ENCODE assay signal across 8 cellular contexts in genomic region chr21:45551316-45551715, GRCh38. TPM values are rescaled to one million over a fixed set of nuclear protein-coding genes. Genes with fewer than 3 reads are reported as not detected.
DNase-seq lines count a peak whose midpoint lies in the region; ATAC-seq and TF ChIP-seq lines count a peak whose summit lies in the region.

No MANE protein-coding gene starts in this region.

- peak overlapping the region; percentile 18; the same call in 1 of the 2 replicates for H3K9ac ChIP-seq in PC-3 (ENCODE audit: low read length)

- H3K27ac ChIP-seq in PC-3 (ENCODE audit: low read length), result peak overlapping the region; percentile 56
- H3K27ac ChIP-seq in osteoblast (ENCODE audit: low read depth, low read length), result no peak overlapping the region

- POLR2A ChIA-PET in PC-3 (lab: Charles Lee; ENCODE audit: unreplicated experiment), result no interaction called here

- H4K20me1 ChIP-seq in PC-3 (ENCODE audit: low read length) (no peaks in the 10 kb centered on the region), osteoblast (ENCODE audit: insufficient read depth, low read length) (no peaks in the 10 kb centered on the region)

- H3K27me3 Mint-ChIP-seq in chondrocyte (ENCODE audit: low read depth), result peaks cover 2% of the 10 kb centered on the region

- no TSS peak for BruUV-seq in PC-3 (replicated peaks; lab: Mats Ljungman, UMichigan)

- peak overlapping the region; percentile 38 for H3K4me2 ChIP-seq in PC-3 (ENCODE audit: low read length)
- no peak overlapping the region for H3K4me2 ChIP-seq in osteoblast (ENCODE audit: insufficient read depth, low read length)

- no peaks in the 10 kb centered on the region for H3K36me3 ChIP-seq in PC-3 (ENCODE audit: low read depth, low read length)
- no peaks in the 10 kb centered on the region for H3K36me3 ChIP-seq in osteoblast (ENCODE audit: insufficient read depth, low read length)

- no peaks in the 10 kb centered on the region for H3K9me3 ChIP-seq in PC-3 (ENCODE audit: low read length)
- H3K9me3 ChIP-seq in osteoblast (ENCODE audit: low read depth, low read length), result no peaks in the 10 kb centered on the region

- CTCF ChIA-PET in PC-3 (lab: Charles Lee), result no interaction called here

- DNase-seq in GM04504 (ENCODE audit: low read depth) (peak; percentile 52), PC-3 (peak; percentile 88), chondrocyte (ENCODE audit: low spot score) (no peak), osteoblast (ENCODE audit: insufficient read length, low spot score, missing footprints) (peak; percentile 95), NCI-H128 (lab: John Stamatoyannopoulos, UW; ENCODE audit: unreplicated experiment) (no peak)

- intact Hi-C loops in PC-3 (cut with micrococcal nuclease), result no loop called here

- H3K27me3 ChIP-seq in PC-3 (ENCODE audit: low read length) (no peaks in the 10 kb centered on the region), osteoblast (ENCODE audit: insufficient read depth, low read length) (no peaks in the 10 kb centered on the region)

- H3K4me1 ChIP-seq in PC-3 (ENCODE audit: insufficient read depth, low read length) (peaks cover 14% of the 10 kb centered on the region), osteoblast (ENCODE audit: insufficient read depth, low read length) (peaks cover 3% of the 10 kb centered on the region)

- H3K4me3 Mint-ChIP-seq in chondrocyte (ENCODE audit: unreplicated experiment), result no peak overlapping the region

- 0 out of 2 replicates have a peak overlapping the region, but pooled peaks have one; percentile 19 for H2AFZ ChIP-seq in PC-3 (ENCODE audit: low read length)
- no peak overlapping the region for H2AFZ ChIP-seq in osteoblast (ENCODE audit: low read length)

- no peaks in the 10 kb centered on the region for H3K9me2 ChIP-seq in PC-3 (replicated peaks; ENCODE audit: low read length)

- no peak for TF ChIP-seq CTCF in PC-3 (conservative IDR thresholded peaks at IDR 0.05; ENCODE audit: low read depth, low read length)
- no peak for TF ChIP-seq CTCF in chondrocyte (IDR thresholded peaks at IDR 0.05)
- TF ChIP-seq CTCF in osteoblast (IDR thresholded peaks at IDR 0.05; ENCODE audit: extremely low read depth, low read depth, low read length), result no peak

- no peaks in the 10 kb centered on the region for H3K9me3 Mint-ChIP-seq in chondrocyte (ENCODE audit: low read depth)

- H3K4me1 Mint-ChIP-seq in chondrocyte (ENCODE audit: low read depth), result peaks cover 9% of the 10 kb centered on the region

- H3K4me3 ChIP-seq in PC-3 (ENCODE audit: low read length), result no peak overlapping the region
- H3K4me3 ChIP-seq in osteoblast (ENCODE audit: insufficient read depth, low read length), result no peak overlapping the region

- peaks cover 4% of the 10 kb centered on the region for H3F3A ChIP-seq in PC-3 (ENCODE audit: low read length, unreplicated experiment)

- H3K79me2 ChIP-seq in PC-3 (ENCODE audit: low read length) (no peaks in the 10 kb centered on the region), osteoblast (ENCODE audit: insufficient read depth, low read length) (no peaks in the 10 kb centered on the region)

- H3K36me3 Mint-ChIP-seq in chondrocyte (ENCODE audit: low read depth), result no peaks in the 10 kb centered on the region

- ATAC-seq in PC-3, result peak; percentile 57
- no peak for ATAC-seq in GM19463 (IDR thresholded peaks at IDR 0.05; ENCODE audit: unreplicated experiment)
- no peak for ATAC-seq in GM19455 (IDR thresholded peaks at IDR 0.05; ENCODE audit: unreplicated experiment)
- no peak for ATAC-seq in GM18858 (IDR thresholded peaks at IDR 0.05; ENCODE audit: unreplicated experiment)

- H3K27ac Mint-ChIP-seq in chondrocyte (ENCODE audit: unreplicated experiment), result peak overlapping the region; percentile 75

RNA-seq across cellular contexts. Expression of gene SLC19A1, which starts 9.1 kb away (rescaled TPM):
- 54.2 and 66.6 TPM in 2 replicates for total RNA-seq in PC-3 (2014; rRNA removed)
- 6.5 to 12.7 TPM (median 7.8 TPM) in 3 replicates for total RNA-seq in chondrocyte
- 2.9 and 3.2 TPM in 2 replicates for total RNA-seq in osteoblast

Comparison
In these comparisons a context has a peak if more than half of its experiments do, and no peak if none do; other contexts are left out.
1. DNase-seq: peak in GM04504 (single experiment), PC-3 (single experiment) and osteoblast (single experiment); none in chondrocyte (single experiment) and NCI-H128 (single experiment).